Comparison of ENCODE assay signal across 12 cellular contexts in genomic region chr1:58204284-58204683, GRCh38.
DNase-seq lines count a peak whose midpoint lies in the region; ATAC-seq, FAIRE-seq and TF ChIP-seq lines count a peak whose summit lies in the region.
"Had no signal": no experiment of that assay in that cellular context is flagged by ENCODE, and none has a peak within 500 bp of the region (broad histone marks: within the 10 kb centered on the region; RNA-seq: fewer than 3 reads in every experiment).

No MANE protein-coding gene starts in this region.

- DNase-seq in NCI-H1694 treated with DMSO at 0.1 percent for 48 hours (lab: John Stamatoyannopoulos, UW) (peak; percentile 7), NCI-H1694 (lab: John Stamatoyannopoulos, UW) (no peak), M059J (ENCODE audit: low read depth) (peak; percentile 6), bronchial epithelial cell (ENCODE audit: low read depth) (peak; percentile 4), retinal pigment epithelial cell (ENCODE audit: low read depth) (no peak), dorsolateral prefrontal cortex (no peak)
- DNase-seq: activated B cell treated with CpG ODN at 0.5 μM for 24 hours; activated T-cell treated with anti-CD3 and anti-CD28 coated beads, Interleukin-2, amount 50 U/mL, for 72 hours; SHP77 treated with DMSO at 0.1 percent for 48 hours had no signal

- no peak for FAIRE-seq in bronchial epithelial cell (lab: Jason Lieb, UNC)
- FAIRE-seq: A549 had no signal

- no peaks in the 10 kb centered on the region for H3K36me3 ChIP-seq in bronchial epithelial cell (ENCODE audit: control insufficient read depth, insufficient read depth, low read length)

- H3K4me3 ChIP-seq in bronchial epithelial cell (ENCODE audit: low read depth, low read length), result no peak overlapping the region
- no peak overlapping the region for H3K4me3 ChIP-seq in retinal pigment epithelial cell (ENCODE audit: low read length)
- no peak overlapping the region for H3K4me3 ChIP-seq in dorsolateral prefrontal cortex
- H3K4me3 ChIP-seq: A549 had no signal

- H3K27ac ChIP-seq in dorsolateral prefrontal cortex, result no peak overlapping the region
- H3K27ac ChIP-seq: A549 had no signal

- H3K27me3 ChIP-seq in bronchial epithelial cell (ENCODE audit: control insufficient read depth, insufficient read depth, low read length), result no peaks in the 10 kb centered on the region
- no peaks in the 10 kb centered on the region for H3K27me3 ChIP-seq in dorsolateral prefrontal cortex

- ATAC-seq in HG02938 (IDR thresholded peaks at IDR 0.05; ENCODE audit: unreplicated experiment) (no peak), HG03097 (IDR thresholded peaks at IDR 0.05; ENCODE audit: low FRiP score, unreplicated experiment) (no peak)
- ATAC-seq: activated T-cell treated with anti-CD3 and anti-CD28 coated beads, Interleukin-2, amount 50 U/mL, for 72 hours had no signal

- TF ChIP-seq CTCF in bronchial epithelial cell (IDR thresholded peaks at IDR 0.05; ENCODE audit: insufficient read depth, low read length, severe bottlenecking), result no peak
- peak; percentile 34 for TF ChIP-seq CTCF in retinal pigment epithelial cell (conservative IDR thresholded peaks at IDR 0.05; ENCODE audit: low read depth, low read length)
- TF ChIP-seq CTCF in dorsolateral prefrontal cortex (IDR thresholded peaks at IDR 0.05 in 54 of 56, conservative IDR thresholded peaks at IDR 0.05 in 2 of 56; ENCODE audit: low read depth in 1 of 56, partially characterized antibody in 56 of 56), result no peak

- intact Hi-C loops in dorsolateral prefrontal cortex (cut with DNase I), result no loop called here

Comparison
In these comparisons a context has a peak if more than half of its experiments do, and no peak if none do; other contexts are left out.
1. DNase-seq: peak in NCI-H1694 treated with DMSO at 0.1 percent for 48 hours (single experiment), M059J (single experiment) and bronchial epithelial cell (single experiment); none in NCI-H1694 (single experiment), retinal pigment epithelial cell (single experiment) and dorsolateral prefrontal cortex (0 of 10).